ENCODE assay signal across 13 cellular contexts in genomic region chr3:139222100-139222657, GRCh38.
A peak's percentile ranks its signal among the peaks of the same experiment; 100 is the strongest.
DNase-seq lines count a peak whose midpoint lies in the region; ATAC-seq, FAIRE-seq and TF ChIP-seq lines count a peak whose summit lies in the region.
"Had no signal": no experiment of that assay in that cellular context is flagged by ENCODE, and none has a peak within 500 bp of the region (broad histone marks: within the 10 kb centered on the region; RNA-seq: fewer than 3 reads in every experiment).

No MANE protein-coding gene starts in this region.

- TF ChIP-seq POLR2A in K562 (conservative IDR thresholded peaks at IDR 0.05) (no peak), ovary (IDR thresholded peaks at IDR 0.05) (no peak)

- DNase-seq in NCI-H524 treated with DMSO at 0.1 percent for 48 hours (lab: John Stamatoyannopoulos, UW) (peak; percentile 9), K562 (ENCODE audit: extremely low read depth in 1 of 4, low spot score in 3 of 4) (peak; percentile 36 to 92 (median 67)), ovary (peak in 3 of 5 donors; percentile 62 to 66 (median 65)), psoas muscle (no peak), G401 (ENCODE audit: low spot score) (no peak)
- DNase-seq: C1 segment of cervical spinal cord; CD4-positive, alpha-beta T cell; DMS53; HCEC 1CT had no signal

- CTCF ChIA-PET in HEK293 (lab: Yijun Ruan, JAX): no interaction called here
- CTCF ChIA-PET in K562 (lab: Yijun Ruan, JAX; ENCODE audit: low intra/inter-chr PET ratio): no interaction called here

- TF ChIP-seq CTCF in HEK293 (tag by site-specific recombination; IDR thresholded peaks at IDR 0.05) (no peak), K562 (IDR thresholded peaks at IDR 0.05 in 2 of 3, conservative IDR thresholded peaks at IDR 0.05 in 1 of 3; ENCODE audit: insufficient read depth in 2 of 3, low read depth in 1 of 3, low read length in 3 of 3) (no peak), ovary (IDR thresholded peaks at IDR 0.05) (no peak), psoas muscle (IDR thresholded peaks at IDR 0.05) (no peak)

- H3K4me2 ChIP-seq in K562 (ENCODE audit: insufficient read depth, low read length): peak overlapping the region; percentile 34

- no peak overlapping the region for H3K9ac ChIP-seq in K562 (ENCODE audit: insufficient read depth in 1 of 2, low read depth in 2 of 2, low read length in 2 of 2)

- H3K27me3 ChIP-seq in K562 (ENCODE audit: control insufficient read depth in 2 of 2, insufficient read depth in 2 of 2, low read length in 2 of 2) (no peaks in the 10 kb centered on the region), ovary (no peaks in the 10 kb centered on the region), psoas muscle (ENCODE audit: insufficient read depth in 3 of 3, low read length in 2 of 3) (no peaks in the 10 kb centered on the region)

- POLR2A ChIA-PET in HEK293 (lab: Yijun Ruan, JAX): no interaction called here
- POLR2A ChIA-PET in K562 (lab: Yijun Ruan, JAX): interaction anchor here (0.6 to 1.2 kb wide), 4 partner anchors 9 to 253 kb away, joined by 3 to 4 read pairs (median 3); no protein-coding TSS in a partner anchor

- in situ Hi-C loops in K562 (cut with MboI) (no loop called here), G401 (cut with HindIII; ENCODE audit: low sequenced_read_pairs) (no loop called here)

- no peak overlapping the region for H3K27ac ChIP-seq in HEK293 (ENCODE audit: extremely low read depth, low read depth, low read length)
- no peak overlapping the region for H3K27ac ChIP-seq in K562 (ENCODE audit: extremely low read depth, low read depth, low read length)
- H3K27ac ChIP-seq in ovary: peak overlapping the region; percentile 23 to 58
- no peak overlapping the region for H3K27ac ChIP-seq in psoas muscle

- WGBS in K562 (ENCODE audit: insufficient coverage, low coverage, missing lambda C conversion rate): 5% methylated on average over 8 of the region's 8 CpGs
- 22 to 35% (median 24%) methylated on average over 8 of the region's 8 CpGs for WGBS in ovary, 3 donors
- 62 to 70% (median 63%) methylated on average over 8 of the region's 8 CpGs for WGBS in psoas muscle, 3 donors

- H2AFZ ChIP-seq in K562 (ENCODE audit: low read depth, low read length): peak overlapping the region; percentile 64; the same call in 1 of the 2 replicates

- H3K4me3 ChIP-seq in HEK293 (ENCODE audit: low read depth, low read length): no peak overlapping the region
- H3K4me3 ChIP-seq in K562: no peak overlapping the region
- H3K4me3 ChIP-seq in ovary: no peak overlapping the region
- H3K4me3 ChIP-seq in psoas muscle: no peak overlapping the region

- TF ChIP-seq RAD21 in K562 (CRISPR knock-in tag; conservative IDR thresholded peaks at IDR 0.05 in 1 of 2, IDR thresholded peaks at IDR 0.05 in 1 of 2): peak in 1 of 2 experiments; percentile 25; a peak in 1 of 4 replicates

- no peaks in the 10 kb centered on the region for H3K79me2 ChIP-seq in K562 (ENCODE audit: control insufficient read depth, insufficient read depth, low read length)

- BruUV-seq in K562 (replicated peaks; lab: Mats Ljungman, UMichigan): no TSS peak

- intact Hi-C loops in K562 (cut with micrococcal nuclease): loop anchor here (1.0 to 10.0 kb wide), 2 partner anchors 77 to 103 kb away; no protein-coding TSS in a partner anchor
- intact Hi-C loops in ovary (cut with DNase I): no loop called here
- intact Hi-C loops in psoas muscle (cut with DNase I): no loop called here

- no peaks in the 10 kb centered on the region for H3K36me3 ChIP-seq in HEK293 (ENCODE audit: control insufficient read depth in 2 of 2, insufficient read depth in 1 of 2, low read length in 2 of 2)
- H3K36me3 ChIP-seq in K562 (ENCODE audit: control insufficient read depth, insufficient read depth, low read length): no peaks in the 10 kb centered on the region
- H3K36me3 ChIP-seq in ovary: no peaks in the 10 kb centered on the region
- H3K36me3 ChIP-seq in psoas muscle (ENCODE audit: insufficient read depth in 1 of 2, low read depth in 1 of 2): no peaks in the 10 kb centered on the region

- no peaks in the 10 kb centered on the region for H4K20me1 ChIP-seq in K562 (replicated peaks; ENCODE audit: control insufficient read depth, insufficient read depth, low read length)

- H3K9me1 ChIP-seq in K562 (ENCODE audit: control insufficient read depth, insufficient read depth, low read length): no peaks in the 10 kb centered on the region

- FAIRE-seq in K562 (lab: Jason Lieb, UNC): peak; percentile 91
- FAIRE-seq: A204.1, H1 had no signal

- H3K9me3 ChIP-seq in HEK293 (ENCODE audit: control insufficient read depth, insufficient read depth, low read depth, low read length): no peaks in the 10 kb centered on the region
- H3K9me3 ChIP-seq in K562 (replicated peaks; ENCODE audit: control insufficient read depth, insufficient read depth, low read depth, low read length): no peaks in the 10 kb centered on the region
- no peaks in the 10 kb centered on the region for H3K9me3 ChIP-seq in ovary
- no peaks in the 10 kb centered on the region for H3K9me3 ChIP-seq in psoas muscle

- TF ChIP-seq EP300 in K562 (IDR thresholded peaks at IDR 0.05; ENCODE audit: low read length) (peak; percentile 92), ovary (IDR thresholded peaks at IDR 0.05) (no peak)

- ATAC-seq in K562 (peak; percentile 96), psoas muscle (no peak), HG03571 (IDR thresholded peaks at IDR 0.05; ENCODE audit: unreplicated experiment) (no peak)

- H3K4me1 ChIP-seq in HEK293 (ENCODE audit: control insufficient read depth, insufficient read depth, low read length): no peaks in the 10 kb centered on the region
- H3K4me1 ChIP-seq in K562 (replicated peaks in 1 of 2; ENCODE audit: control insufficient read depth in 2 of 2, insufficient read depth in 2 of 2, low read length in 2 of 2): peaks cover 11 to 15% of the 10 kb centered on the region in 2 experiments; a peak in 3 of 5 replicates
- H3K4me1 ChIP-seq in ovary (ENCODE audit: insufficient read depth): peaks cover 24% of the 10 kb centered on the region
- H3K4me1 ChIP-seq in psoas muscle: no peaks in the 10 kb centered on the region

TF ChIP-seq in HEK293, 187 proteins besides CTCF, POLR2A, EP300 and RAD21:
- peak; percentile 48 for TF ChIP-seq ZIC2 (tag by site-specific recombination; IDR thresholded peaks at IDR 0.05)
- no peak for TF ChIP-seq ZSCAN18 (tag by site-specific recombination; IDR thresholded peaks at IDR 0.05)

TF ChIP-seq in K562, 482 proteins besides CTCF, POLR2A, EP300 and RAD21 (continues in another document):
- TF ChIP-seq GMEB1 (CRISPR knock-in tag; IDR thresholded peaks at IDR 0.05) (no peak), ZNF398 (CRISPR knock-in tag; IDR thresholded peaks at IDR 0.05) (no peak), FOXA3 (CRISPR knock-in tag; conservative IDR thresholded peaks at IDR 0.05 in 1 of 2, IDR thresholded peaks at IDR 0.05 in 1 of 2) (peak; percentile 97 to 99), EHMT2 (IDR thresholded peaks at IDR 0.05) (no peak), UBTF (IDR thresholded peaks at IDR 0.05; ENCODE audit: borderline replicate concordance in 1 of 2, low read depth in 2 of 2, low read length in 2 of 2) (0 out of 4 replicates have a peak, but pooled peaks of 1 of the 2 experiments have one; percentile 58), SMAD1 (IDR thresholded peaks at IDR 0.05; ENCODE audit: low read depth, low read length, partially characterized antibody) (no peak), ZNF766 (CRISPR knock-in tag; conservative IDR thresholded peaks at IDR 0.05) (peak; percentile 78; the same call in 1 of the 2 replicates), PHB2 (IDR thresholded peaks at IDR 0.05; ENCODE audit: low read depth) (peak; percentile 95), ARNT (IDR thresholded peaks at IDR 0.05) (peak in 1 of 2 experiments; percentile 57; a peak in 1 of 4 replicates), ETV1 (tag; conservative IDR thresholded peaks at IDR 0.05; ENCODE audit: low read depth) (no peak)

Comparison
In these comparisons a context has a peak if more than half of its experiments do, and no peak if none do; other contexts are left out.
1. H3K27ac ChIP-seq: peak in ovary (2 of 2); none in HEK293 (single experiment), K562 (single experiment) and psoas muscle (single experiment).
2. DNase-seq: peak in NCI-H524 treated with DMSO at 0.1 percent for 48 hours (single experiment), K562 (4 of 4) and ovary (3 of 5); none in psoas muscle (0 of 2) and G401 (single experiment).
3. Of the 44 proteins assayed by ChIP-seq in both K562 and HEK293: peak only in K562: KLF16, ZBTB17, ZBTB7A and ZNF24; only in HEK293: none; in both: none; in neither: 37; mixed calls (peak in some experiments, not most) for 3.